18 cellular contexts compared by ENCODE assay signal in genomic region chr7:142774826-142775225, GRCh38. TPM values are rescaled to one million over a fixed set of nuclear protein-coding genes. Genes with fewer than 3 reads are reported as not detected.
DNase-seq lines count a peak whose midpoint lies in the region; ATAC-seq and TF ChIP-seq lines count a peak whose summit lies in the region.
"Had no signal": no experiment of that assay in that cellular context is flagged by ENCODE, and none has a peak within 500 bp of the region (broad histone marks: within the 10 kb centered on the region; RNA-seq: fewer than 3 reads in every experiment).

No MANE protein-coding gene starts in this region.

- H3K27ac ChIP-seq in GM23248 (no peak overlapping the region), SJSA1 (peak overlapping the region; percentile 54)
- H3K27ac ChIP-seq: BLaER1, SK-N-MC had no signal

- no peak for ATAC-seq in mucosa of descending colon

- no peaks in the 10 kb centered on the region for H3K36me3 ChIP-seq in GM23248 (ENCODE audit: low read depth)
- no peaks in the 10 kb centered on the region for H3K36me3 ChIP-seq in SJSA1
- H3K36me3 ChIP-seq in skeletal muscle satellite cell (ENCODE audit: insufficient read depth, low read length), result no peaks in the 10 kb centered on the region
- no peaks in the 10 kb centered on the region for H3K36me3 ChIP-seq in mucosa of descending colon (ENCODE audit: low read depth)
- H3K36me3 ChIP-seq: BLaER1, HAP-1 had no signal

- H3K79me2 ChIP-seq in GM23248 (ENCODE audit: insufficient read depth), result no peaks in the 10 kb centered on the region

- H3K9me3 ChIP-seq in GM23248 (ENCODE audit: low read depth) (no peaks in the 10 kb centered on the region), SJSA1 (replicated peaks) (no peaks in the 10 kb centered on the region), skeletal muscle satellite cell (replicated peaks; ENCODE audit: low read length) (no peaks in the 10 kb centered on the region), mucosa of descending colon (no peaks in the 10 kb centered on the region)
- H3K9me3 ChIP-seq: BLaER1, HAP-1 had no signal

- TF ChIP-seq POLR2A in lower leg skin (IDR thresholded peaks at IDR 0.05), result no peak

- H3K4me2 ChIP-seq in GM23248 (ENCODE audit: unreplicated experiment) (no peak overlapping the region), skeletal muscle satellite cell (ENCODE audit: low read length) (peak overlapping the region; percentile 38)
- H3K4me2 ChIP-seq: BLaER1 had no signal

- WGBS in GM23248 (ENCODE audit: low coverage in 1 of 2, low lambda C conversion rate in 2 of 2, missing lambda C conversion rate in 2 of 2), 2 experiments, result 20 to 21% methylated on average over 8 of the region's 8 CpGs
- WGBS in lower leg skin, 2 donors, result 47 to 48% methylated on average over 8 of the region's 8 CpGs

- DNase-seq in GM23248 (peak; percentile 37), SJSA1 (ENCODE audit: low read depth in 1 of 2, low spot score in 2 of 2) (peak; percentile 73 to 83), fibroblast of the aortic adventitia (ENCODE audit: low read depth) (peak; percentile 36), lower leg skin (ENCODE audit: low spot score in 2 of 2) (no peak), mucosa of descending colon (no peak), DMS79 treated with DMSO at 0.1 percent for 48 hours (lab: John Stamatoyannopoulos, UW) (no peak)
- no peak for DNase-seq in activated naive CD4-positive, alpha-beta T cell treated with anti-CD3 and anti-CD28 coated beads, Interleukin-2, amount 50 U/mL, for 16 hours
- DNase-seq: CD8-positive, alpha-beta memory T cell; NCI-H1436 treated with DMSO at 0.1 percent for 48 hours; NCI-H2081; NCI-H2227 treated with DMSO at 0.1 percent for 48 hours; NCI-H526 treated with DMSO at 0.1 percent for 48 hours; OCI-M1 had no signal

- H3K27me3 ChIP-seq in GM23248 (replicated peaks; ENCODE audit: insufficient read depth) (peaks cover 7% of the 10 kb centered on the region), SJSA1 (replicated peaks) (no peaks in the 10 kb centered on the region), skeletal muscle satellite cell (ENCODE audit: control insufficient read depth, insufficient read depth, low read length) (peaks cover 37% of the 10 kb centered on the region)
- H3K27me3 ChIP-seq: BLaER1 had no signal

- in situ Hi-C loops in GM23248 (cut with MboI), result no loop called here

- no peaks in the 10 kb centered on the region for H3K9me2 ChIP-seq in GM23248 (ENCODE audit: insufficient read depth)

- TF ChIP-seq CTCF in fibroblast of the aortic adventitia (IDR thresholded peaks at IDR 0.05; ENCODE audit: insufficient read depth, low read length) (no peak), lower leg skin (IDR thresholded peaks at IDR 0.05) (no peak), mucosa of descending colon (IDR thresholded peaks at IDR 0.05) (no peak)

- no peak overlapping the region for H2AFZ ChIP-seq in GM23248

- intact Hi-C loops in lower leg skin (cut with DNase I; ENCODE audit: low total_unique reads), result no loop called here
- intact Hi-C loops in mucosa of descending colon (cut with DNase I, micrococcal nuclease), result no loop called here

- H3K4me3 ChIP-seq in GM23248, result no peak overlapping the region
- no peak overlapping the region for H3K4me3 ChIP-seq in SJSA1
- H3K4me3 ChIP-seq in fibroblast of the aortic adventitia (ENCODE audit: low read depth, low read length), result no peak overlapping the region
- no peak overlapping the region for H3K4me3 ChIP-seq in skeletal muscle satellite cell (ENCODE audit: low read length)
- H3K4me3 ChIP-seq in lower leg skin (ENCODE audit: low read depth, poor library complexity, severe bottlenecking), result no peak overlapping the region
- no peak overlapping the region for H3K4me3 ChIP-seq in mucosa of descending colon
- H3K4me3 ChIP-seq: BLaER1, HAP-1, SK-N-MC had no signal

- no peak overlapping the region for H3K9ac ChIP-seq in GM23248
- H3K9ac ChIP-seq in skeletal muscle satellite cell (ENCODE audit: low read depth, low read length), result no peak overlapping the region
- H3K9ac ChIP-seq: BLaER1 had no signal

- peaks cover 15% of the 10 kb centered on the region; the same call in 1 of the 2 replicates for H3K4me1 ChIP-seq in GM23248 (ENCODE audit: insufficient read depth)
- H3K4me1 ChIP-seq in SJSA1 (replicated peaks), result peaks cover 30% of the 10 kb centered on the region
- peaks cover 11% of the 10 kb centered on the region for H3K4me1 ChIP-seq in skeletal muscle satellite cell (ENCODE audit: control insufficient read depth, insufficient read depth, low read length)
- no peaks in the 10 kb centered on the region for H3K4me1 ChIP-seq in mucosa of descending colon (ENCODE audit: low read depth)
- H3K4me1 ChIP-seq: HAP-1 had no signal

- H3F3A ChIP-seq in GM23248 (ENCODE audit: insufficient read depth), result no peaks in the 10 kb centered on the region

- H4K20me1 ChIP-seq in GM23248 (ENCODE audit: insufficient read depth), result no peaks in the 10 kb centered on the region
- H4K20me1 ChIP-seq: BLaER1 had no signal

RNA-seq across cellular contexts. Expression of gene PRSS2, which starts 4.1 kb away (rescaled TPM):
- not detected in 2 replicates for total RNA-seq in GM23248 (2014; rRNA removed; shearing (Covaris generic))
- polyA plus RNA-seq in GM23248 (2016; fragmentation: Nextera tagmentation; extraction: Ambion mirVana), result not detected in 2 replicates
- total RNA-seq in SJSA1 (2014; rRNA removed; shearing (Covaris generic)), result not detected in 2 replicates
- total RNA-seq in fibroblast of the aortic adventitia (ENCODE audit: low replicate concordance) (not detected in 2 replicates), lower leg skin (1 to 10 TPM in 1 of 4 donors, not detected in 3; 1.2 TPM), mucosa of descending colon (not detected)
- not detected in 2 replicates for total RNA-seq in skeletal muscle satellite cell (2012; rRNA removed)
- total RNA-seq: CD8-positive, alpha-beta memory T cell had no signal
- polyA plus RNA-seq: CD8-positive, alpha-beta memory T cell; IgD-negative memory B cell had no signal

RNA-seq across cellular contexts. Expression of gene PRSS1, which starts 25.6 kb away (rescaled TPM):
- total RNA-seq in GM23248 (2014; rRNA removed; shearing (Covaris generic)), result not detected in 2 replicates
- polyA plus RNA-seq in GM23248 (2016; fragmentation: Nextera tagmentation; extraction: Ambion mirVana), result not detected in 2 replicates
- not detected in 2 replicates for total RNA-seq in SJSA1 (2014; rRNA removed; shearing (Covaris generic))
- total RNA-seq in fibroblast of the aortic adventitia (ENCODE audit: low replicate concordance) (not detected in 2 replicates), lower leg skin (1 to 10 TPM in 1 of 4 donors, not detected in 3; 3.0 TPM), mucosa of descending colon (not detected)
- not detected in 2 replicates for total RNA-seq in skeletal muscle satellite cell (2012; rRNA removed)
- total RNA-seq: CD8-positive, alpha-beta memory T cell had no signal
- polyA plus RNA-seq: CD8-positive, alpha-beta memory T cell; IgD-negative memory B cell had no signal

Comparison
In these comparisons a context has a peak if more than half of its experiments do, and no peak if none do; other contexts are left out.
1. DNase-seq: peak in GM23248 (single experiment), SJSA1 (2 of 2) and fibroblast of the aortic adventitia (single experiment); none in lower leg skin (0 of 2), mucosa of descending colon (0 of 3), DMS79 treated with DMSO at 0.1 percent for 48 hours (single experiment) and activated naive CD4-positive, alpha-beta T cell treated with anti-CD3 and anti-CD28 coated beads, Interleukin-2, amount 50 U/mL, for 16 hours (single experiment).